18 cellular contexts compared by ENCODE assay signal in genomic region chr6:68158256-68158655, GRCh38.
DNase-seq lines count a peak whose midpoint lies in the region; ATAC-seq and TF ChIP-seq lines count a peak whose summit lies in the region.
"Had no signal": no experiment of that assay in that cellular context is flagged by ENCODE, and none has a peak within 500 bp of the region (broad histone marks: within the 10 kb centered on the region; RNA-seq: fewer than 3 reads in every experiment).

No MANE protein-coding gene starts in this region.

- DNase-seq in WTC11 (ENCODE audit: low spot score) (no peak), HK-2 (ENCODE audit: unreplicated experiment) (no peak), osteocyte (ENCODE audit: extremely low spot score, unreplicated experiment) (no peak)
- no peak for DNase-seq in NK-92 treated with Interleukin-12 subunit alpha and Interleukin-12 subunit beta, amount 100 ng/mL, for 24 hours (lab: John Stamatoyannopoulos, UW)
- DNase-seq: effector memory CD8-positive, alpha-beta T cell; NCI-H146; NCI-H524; right cardiac atrium; stimulated activated CD4-positive, alpha-beta T cell treated with anti-CD3 and anti-CD28 coated beads, Interleukin-4, amount 100 ng/mL, for 4 hours; T-helper 1 cell; upper lobe of right lung had no signal

- ATAC-seq in GM18519 (IDR thresholded peaks at IDR 0.05; ENCODE audit: low FRiP score, unreplicated experiment) (peak; percentile 58), GM21447 (IDR thresholded peaks at IDR 0.05; ENCODE audit: unreplicated experiment) (peak; percentile 53), HG03025 (IDR thresholded peaks at IDR 0.05; ENCODE audit: low FRiP score, unreplicated experiment) (peak; percentile 66), HG03565 (IDR thresholded peaks at IDR 0.05; ENCODE audit: unreplicated experiment) (peak; percentile 90), WTC11 (no peak)
- ATAC-seq: activated naive CD4-positive, alpha-beta T cell treated with anti-CD3 and anti-CD28 coated beads, Interleukin-2, amount 50 U/mL, for 72 hours; effector memory CD8-positive, alpha-beta T cell; right cardiac atrium; stimulated activated effector memory CD8-positive, alpha-beta T cell treated with anti-CD3 and anti-CD28 coated beads, Interleukin-12 subunit alpha, Interleukin-12 subunit beta, amount 100 ng/mL, for 72 hours; upper lobe of right lung had no signal

- CTCF ChIA-PET in WTC11 (lab: Charles Lee): no interaction called here

- POLR2A ChIA-PET in WTC11 (lab: Charles Lee): no interaction called here

- H3K27me3 Mint-ChIP-seq in WTC11 (ENCODE audit: low read depth) (no peaks in the 10 kb centered on the region), osteocyte (ENCODE audit: unreplicated experiment) (no peaks in the 10 kb centered on the region)
- H3K27me3 Mint-ChIP-seq: effector memory CD8-positive, alpha-beta T cell had no signal

- no peak for TF ChIP-seq CTCF in WTC11 (IDR thresholded peaks at IDR 0.05)
- no peak for TF ChIP-seq CTCF in osteocyte (IDR thresholded peaks at IDR 0.05)

- H3K4me1 Mint-ChIP-seq in WTC11 (no peaks in the 10 kb centered on the region), osteocyte (ENCODE audit: unreplicated experiment) (no peaks in the 10 kb centered on the region)
- H3K4me1 Mint-ChIP-seq: neural crest cell; stimulated activated effector memory CD8-positive, alpha-beta T cell treated with anti-CD3 and anti-CD28 coated beads, Interleukin-12 subunit alpha, Interleukin-12 subunit beta, amount 100 ng/mL, for 72 hours had no signal

- H3K4me3 Mint-ChIP-seq in WTC11: no peak overlapping the region
- no peak overlapping the region for H3K4me3 Mint-ChIP-seq in osteocyte (ENCODE audit: unreplicated experiment)
- H3K4me3 Mint-ChIP-seq: effector memory CD8-positive, alpha-beta T cell; neural crest cell; stimulated activated effector memory CD8-positive, alpha-beta T cell treated with anti-CD3 and anti-CD28 coated beads, Interleukin-12 subunit alpha, Interleukin-12 subunit beta, amount 100 ng/mL, for 72 hours had no signal

- H3K36me3 Mint-ChIP-seq in WTC11 (peaks cover 27% of the 10 kb centered on the region), osteocyte (ENCODE audit: unreplicated experiment) (peaks cover 4% of the 10 kb centered on the region)
- H3K36me3 Mint-ChIP-seq: stimulated activated effector memory CD8-positive, alpha-beta T cell treated with anti-CD3 and anti-CD28 coated beads, Interleukin-12 subunit alpha, Interleukin-12 subunit beta, amount 100 ng/mL, for 72 hours had no signal

- H3K27ac Mint-ChIP-seq in WTC11 (no peak overlapping the region), osteocyte (ENCODE audit: unreplicated experiment) (no peak overlapping the region)
- H3K27ac Mint-ChIP-seq: activated naive CD4-positive, alpha-beta T cell treated with anti-CD3 and anti-CD28 coated beads, Interleukin-2, amount 50 U/mL, for 72 hours; effector memory CD8-positive, alpha-beta T cell; stimulated activated effector memory CD8-positive, alpha-beta T cell treated with anti-CD3 and anti-CD28 coated beads, Interleukin-12 subunit alpha, Interleukin-12 subunit beta, amount 100 ng/mL, for 72 hours had no signal

- H3K9me3 Mint-ChIP-seq in WTC11 (peaks cover 42% of the 10 kb centered on the region), osteocyte (ENCODE audit: unreplicated experiment) (peaks cover 15% of the 10 kb centered on the region)

TF ChIP-seq in WTC11, 78 proteins besides CTCF, POLR2A, EP300 and RAD21:
- no peak for TF ChIP-seq ARID4B (CRISPR knock-in tag; IDR thresholded peaks at IDR 0.05; ENCODE audit: borderline replicate concordance)
